Comparison of ENCODE assay signal across 8 cellular contexts in the genomic region with DNA sequence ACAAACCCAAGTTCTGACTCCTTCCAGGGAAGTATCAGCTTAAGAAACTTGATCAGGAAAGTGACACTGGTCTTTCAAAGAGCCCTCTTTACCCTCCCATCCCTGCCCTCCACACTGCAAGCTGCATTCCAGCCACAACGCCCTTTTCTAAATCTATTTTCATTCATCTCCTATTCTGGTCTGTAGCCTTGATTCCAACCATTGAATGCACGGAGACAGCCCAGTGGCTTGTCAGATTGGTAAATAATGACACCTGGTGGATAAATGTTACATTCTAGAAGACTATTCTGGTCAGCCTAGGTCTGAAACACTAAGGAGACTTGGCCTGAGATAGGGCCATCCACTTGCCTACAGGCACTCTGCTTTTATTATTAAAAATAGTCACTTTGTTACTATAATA. TPM values are rescaled to one million over a fixed set of nuclear protein-coding genes. Genes with fewer than 3 reads are reported as not detected.
DNase-seq lines count a peak whose midpoint lies in the region; ATAC-seq and TF ChIP-seq lines count a peak whose summit lies in the region.

No MANE protein-coding gene starts in this region.

- H3K27ac ChIP-seq in stomach: no peak overlapping the region

- H3K9me2 ChIP-seq in Loucy (replicated peaks; ENCODE audit: low read depth, low read length): no peaks in the 10 kb centered on the region

- DNase-seq in EH (ENCODE audit: low read depth) (peak; percentile 71), T47D (ENCODE audit: low read depth in 1 of 2, low spot score in 1 of 2) (peak; percentile 83 to 87), left colon (no peak), GDM1 (lab: John Stamatoyannopoulos, UW) (no peak), stomach (no peak), KG1 (lab: John Stamatoyannopoulos, UW) (no peak)
- no peak for DNase-seq in stimulated activated CD4-positive, alpha-beta T cell treated with anti-CD3 and anti-CD28 coated beads, Interleukin-2, amount 100 ng/mL, for 48 hours

- no peak for TF ChIP-seq POLR2A in stomach (IDR thresholded peaks at IDR 0.05)

- H3F3A ChIP-seq in Loucy (ENCODE audit: low read depth): no peaks in the 10 kb centered on the region

- TF ChIP-seq EP300 in stomach (IDR thresholded peaks at IDR 0.05): no peak

- peak overlapping the region; percentile 61; the same call in 1 of the 2 replicates for H2AFZ ChIP-seq in Loucy (ENCODE audit: low read length)

- H3K4me3 ChIP-seq in Loucy (ENCODE audit: low read length, poor library complexity, severe bottlenecking) (no peak overlapping the region), stomach (no peak overlapping the region)

- no peaks in the 10 kb centered on the region for H3K79me2 ChIP-seq in Loucy (ENCODE audit: insufficient read depth, low read length)

- H3K4me1 ChIP-seq in Loucy (ENCODE audit: insufficient read depth, low read length, poor library complexity, severe bottlenecking) (no peaks in the 10 kb centered on the region), stomach (no peaks in the 10 kb centered on the region)

- in situ Hi-C loops in T47D (cut with HindIII; ENCODE audit: low pct_unique_long_range_greater_than_20kb, low sequenced_read_pairs): no loop called here

- no peaks in the 10 kb centered on the region for H3K27me3 ChIP-seq in Loucy (ENCODE audit: insufficient read depth, low read length, poor library complexity, severe bottlenecking)
- H3K27me3 ChIP-seq in stomach: no peaks in the 10 kb centered on the region

- H3K36me3 ChIP-seq in Loucy (ENCODE audit: insufficient read depth, low read length) (no peaks in the 10 kb centered on the region), stomach (peaks cover 0 to 25% (median 14%) of the 10 kb centered on the region in 4 donors)

- intact Hi-C loops in left colon (cut with DNase I, micrococcal nuclease) (no loop called here), stomach (cut with DNase I; ENCODE audit: low total_unique reads) (no loop called here)

- 28 to 37% (median 33%) methylated on average over 2 of the region's 2 CpGs for WGBS in stomach, 5 donors

- no peaks in the 10 kb centered on the region for H4K20me1 ChIP-seq in Loucy (ENCODE audit: insufficient read depth, low read length, poor library complexity, severe bottlenecking)

- TF ChIP-seq CTCF in Loucy (conservative IDR thresholded peaks at IDR 0.05; ENCODE audit: low read length): peak; percentile 62
- peak in 3 of 7 experiments; percentile 16 to 42 (median 18) for TF ChIP-seq CTCF in stomach (IDR thresholded peaks at IDR 0.05)

- peak; percentile 73 for ATAC-seq in left colon

- no peak overlapping the region for H3K4me2 ChIP-seq in Loucy (ENCODE audit: low read depth, low read length, poor library complexity, severe bottlenecking)

- H3K9me3 ChIP-seq in Loucy (ENCODE audit: insufficient read depth, low read depth, low read length) (no peaks in the 10 kb centered on the region), stomach (no peaks in the 10 kb centered on the region)

- no peak overlapping the region for H3K9ac ChIP-seq in Loucy (ENCODE audit: low read depth, low read length, poor library complexity, severe bottlenecking)

RNA-seq across cellular contexts. Expression of gene MORN4, which starts 20.9 kb away (rescaled TPM):
- 1 to 10 TPM; 1.3 to 1.6 TPM for total RNA-seq in left colon
- 10 to 100 TPM in 1 of 5 donors, 1 to 10 TPM in 1, not detected in 3; 5.5 to 19.8 TPM for total RNA-seq in stomach
- polyA plus RNA-seq in stomach: 10 to 100 TPM in 1 of 3 donors, 1 to 10 TPM in 2; 4.3 to 12.4 (median 6.8) TPM

RNA-seq across cellular contexts. Expression of gene C10orf62, which starts 22.9 kb away (rescaled TPM):
- total RNA-seq in left colon (not detected), stomach (not detected)
- not detected for polyA plus RNA-seq in stomach

RNA-seq across cellular contexts. Expression of gene PI4K2A, which starts 28.1 kb away (rescaled TPM):
- 10 to 100 TPM in 1 of 2 donors, 1 to 10 TPM in 1; 9.4 to 13.0 TPM for total RNA-seq in left colon
- total RNA-seq in stomach: 10 to 100 TPM in 4 of 5 donors, 1 to 10 TPM in 1; 9.1 to 13.6 (median 10.5) TPM
- 1 to 10 TPM; 4.2 to 8.8 (median 7.8) TPM for polyA plus RNA-seq in stomach

RNA-seq across cellular contexts. Expression of gene HOGA1, which starts 28.2 kb away (rescaled TPM):
- total RNA-seq in left colon (under 1 TPM in 1 of 2 donors, not detected in 1; 0.15 TPM), stomach (not detected)
- polyA plus RNA-seq in stomach: under 1 TPM in 1 of 3 donors, not detected in 2; 0.38 TPM

RNA-seq across cellular contexts. Expression of gene ANKRD2, which starts 39.8 kb away (rescaled TPM):
- total RNA-seq in left colon (not detected), stomach (not detected)
- 1 to 10 TPM in 1 of 3 donors, under 1 TPM in 2; 0.25 to 9.9 (median 0.68) TPM for polyA plus RNA-seq in stomach

Comparison
In these comparisons a context has a peak if more than half of its experiments do, and no peak if none do; other contexts are left out.
1. DNase-seq: peak in EH (single experiment) and T47D (2 of 2); none in left colon (0 of 2), GDM1 (single experiment), stomach (single experiment), stimulated activated CD4-positive, alpha-beta T cell treated with anti-CD3 and anti-CD28 coated beads, Interleukin-2, amount 100 ng/mL, for 48 hours (0 of 2) and KG1 (single experiment).